Comparison of ENCODE assay signal across 10 cellular contexts in genomic region chr16:27520982-27521673, GRCh38. TPM values are rescaled to one million over a fixed set of nuclear protein-coding genes. Genes with fewer than 3 reads are reported as not detected.
DNase-seq lines count a peak whose midpoint lies in the region; ATAC-seq, FAIRE-seq and TF ChIP-seq lines count a peak whose summit lies in the region.
"Had no signal": no experiment of that assay in that cellular context is flagged by ENCODE, and none has a peak within 500 bp of the region (broad histone marks: within the 10 kb centered on the region; RNA-seq: fewer than 3 reads in every experiment).

No MANE protein-coding gene starts in this region.

- H3K27ac Mint-ChIP-seq in CD4-positive, alpha-beta T cell, result peak overlapping the region; percentile 22

- no peak overlapping the region for H3K9ac ChIP-seq in parathyroid adenoma

- H3K4me3 ChIP-seq in bronchial epithelial cell (ENCODE audit: low read depth, low read length), result no peak overlapping the region
- peak overlapping the region; percentile 20 for H3K4me3 ChIP-seq in left ventricle myocardium inferior
- H3K4me3 ChIP-seq in parathyroid adenoma (ENCODE audit: low read depth, low read length), result no peak overlapping the region

- no peaks in the 10 kb centered on the region for H3K9me3 ChIP-seq in CD4-positive, alpha-beta T cell (ENCODE audit: control insufficient read depth, low read length)
- H3K9me3 ChIP-seq in left ventricle myocardium inferior (replicated peaks) (peaks cover 10% of the 10 kb centered on the region), parathyroid adenoma (ENCODE audit: control insufficient read depth, low read length) (no peaks in the 10 kb centered on the region)

- peaks cover 20% of the 10 kb centered on the region for H3K36me3 ChIP-seq in bronchial epithelial cell (ENCODE audit: control insufficient read depth, insufficient read depth, low read length)
- H3K36me3 ChIP-seq in left ventricle myocardium inferior, result peaks cover 50% of the 10 kb centered on the region
- H3K36me3 ChIP-seq in parathyroid adenoma (ENCODE audit: control insufficient read depth, insufficient read depth, low read length), result no peaks in the 10 kb centered on the region

- H3K4me3 Mint-ChIP-seq in CD4-positive, alpha-beta T cell, result no peak overlapping the region

- no peak for FAIRE-seq in bronchial epithelial cell (lab: Jason Lieb, UNC)
- FAIRE-seq: GM12892 had no signal

- no peak for TF ChIP-seq CTCF in CD4-positive, alpha-beta T cell (IDR thresholded peaks at IDR 0.05)
- TF ChIP-seq CTCF in bronchial epithelial cell (IDR thresholded peaks at IDR 0.05; ENCODE audit: insufficient read depth, low read length, severe bottlenecking) (no peak), left ventricle myocardium inferior (IDR thresholded peaks at IDR 0.05; ENCODE audit: borderline replicate concordance) (no peak), parathyroid adenoma (IDR thresholded peaks at IDR 0.05) (no peak)

- ATAC-seq in CD4-positive, alpha-beta T cell (ENCODE audit: poor library complexity), result no peak
- ATAC-seq in GM18858 (IDR thresholded peaks at IDR 0.05; ENCODE audit: unreplicated experiment), result no peak

- POLR2A ChIA-PET in CD4-positive, alpha-beta T cell (lab: Charles Lee), result no interaction called here

- no peaks in the 10 kb centered on the region for H3K4me1 Mint-ChIP-seq in CD4-positive, alpha-beta T cell (ENCODE audit: low read depth)

- no peak overlapping the region for H3K4me2 ChIP-seq in parathyroid adenoma (ENCODE audit: low read length)

- H3K4me1 ChIP-seq in left ventricle myocardium inferior (peaks cover 81% of the 10 kb centered on the region), parathyroid adenoma (no peaks in the 10 kb centered on the region)

- no peaks in the 10 kb centered on the region for H3K27me3 Mint-ChIP-seq in CD4-positive, alpha-beta T cell

- H3K36me3 Mint-ChIP-seq in CD4-positive, alpha-beta T cell (ENCODE audit: low read depth), result peaks cover 91% of the 10 kb centered on the region

- no peaks in the 10 kb centered on the region for H3K9me3 Mint-ChIP-seq in CD4-positive, alpha-beta T cell

- no peak for DNase-seq in CD4-positive, alpha-beta T cell
- peak; percentile 31 for DNase-seq in bronchial epithelial cell (ENCODE audit: low read depth)
- peak; percentile 82 for DNase-seq in left ventricle myocardium inferior
- DNase-seq in GF-D8 (lab: John Stamatoyannopoulos, UW), result no peak
- no peak for DNase-seq in stimulated activated CD4-positive, alpha-beta T cell treated with anti-CD3 and anti-CD28 coated beads, Interleukin-4, amount 100 ng/mL, for 4 hours
- no peak for DNase-seq in islet precursor cell
- DNase-seq: Kasumi-1 had no signal

- no peak overlapping the region for H2AFZ ChIP-seq in parathyroid adenoma

- CTCF ChIA-PET in CD4-positive, alpha-beta T cell (lab: Charles Lee), result interaction anchor here (0.9 kb wide), 1 partner anchor 54 kb away, joined by 3 read pairs; no protein-coding TSS in a partner anchor

- intact Hi-C loops in CD4-positive, alpha-beta T cell (cut with DNase I, micrococcal nuclease), result no loop called here
- intact Hi-C loops in left ventricle myocardium inferior (cut with micrococcal nuclease), result no loop called here

- H3K79me2 ChIP-seq in parathyroid adenoma, result no peaks in the 10 kb centered on the region

- no peak overlapping the region for H3K27ac ChIP-seq in CD4-positive, alpha-beta T cell (ENCODE audit: low read depth, low read length)
- H3K27ac ChIP-seq in left ventricle myocardium inferior (replicated peaks) (peak overlapping the region; percentile 95), parathyroid adenoma (peak overlapping the region; percentile 66)

- no peaks in the 10 kb centered on the region for H3K27me3 ChIP-seq in CD4-positive, alpha-beta T cell (ENCODE audit: control insufficient read depth, insufficient read depth, low read length)
- no peaks in the 10 kb centered on the region for H3K27me3 ChIP-seq in bronchial epithelial cell (ENCODE audit: control insufficient read depth, insufficient read depth, low read length)
- no peaks in the 10 kb centered on the region for H3K27me3 ChIP-seq in left ventricle myocardium inferior (ENCODE audit: low read depth)
- H3K27me3 ChIP-seq in parathyroid adenoma (ENCODE audit: control insufficient read depth, insufficient read depth, low read length), result no peaks in the 10 kb centered on the region

RNA-seq across cellular contexts. Expression of gene GTF3C1, which starts 28.6 kb away (rescaled TPM):
- 10 to 100 TPM; 43.6 to 44.5 TPM for total RNA-seq in CD4-positive, alpha-beta T cell
- total RNA-seq in bronchial epithelial cell (40.8 and 58.5 TPM in 2 replicates), left ventricle myocardium inferior (46.9 TPM)

RNA-seq across cellular contexts. Expression of gene KATNIP, which starts 28.8 kb away (rescaled TPM):
- 10 to 100 TPM; 18.5 to 20.9 TPM for total RNA-seq in CD4-positive, alpha-beta T cell
- total RNA-seq in bronchial epithelial cell (14.7 and 21.8 TPM in 2 replicates), left ventricle myocardium inferior (12.0 TPM)

Comparison
In these comparisons a context has a peak if more than half of its experiments do, and no peak if none do; other contexts are left out.
1. DNase-seq: peak in bronchial epithelial cell (single experiment) and left ventricle myocardium inferior (single experiment); none in CD4-positive, alpha-beta T cell (0 of 10), GF-D8 (single experiment), stimulated activated CD4-positive, alpha-beta T cell treated with anti-CD3 and anti-CD28 coated beads, Interleukin-4, amount 100 ng/mL, for 4 hours (0 of 2) and islet precursor cell (single experiment).